In genomic region chr10:75165684-75166622, GRCh38 we compare ENCODE assay signal across 8 cellular contexts. TPM values are rescaled to one million over a fixed set of nuclear protein-coding genes. Genes with fewer than 3 reads are reported as not detected.
DNase-seq lines count a peak whose midpoint lies in the region; ATAC-seq, FAIRE-seq and TF ChIP-seq lines count a peak whose summit lies in the region.

No MANE protein-coding gene starts in this region.

- no peak overlapping the region for H3K27ac Mint-ChIP-seq in nephron progenitor cell

- H3K36me3 Mint-ChIP-seq in nephron progenitor cell (ENCODE audit: low read depth): peaks cover 47% of the 10 kb centered on the region

- H3K4me1 Mint-ChIP-seq in nephron progenitor cell: peaks cover 7% of the 10 kb centered on the region

- TF ChIP-seq CTCF in nephron progenitor cell (IDR thresholded peaks at IDR 0.05): no peak

- ATAC-seq in GM18517 (IDR thresholded peaks at IDR 0.05; ENCODE audit: unreplicated experiment) (peak; percentile 73), left ventricle myocardium superior (no peak)

- no peak for TF ChIP-seq POLR2A in H54 (IDR thresholded peaks at IDR 0.05; ENCODE audit: low read depth, low read length)

- no peak for DNase-seq in H54 (ENCODE audit: insufficient read length, low spot score)
- DNase-seq in NOMO-1 (lab: John Stamatoyannopoulos, UW; ENCODE audit: unreplicated experiment in 2 of 2): peak; percentile 70 to 96
- peak; percentile 37 for DNase-seq in kidney tubule cell (ENCODE audit: low spot score)
- DNase-seq in nephron progenitor cell: no peak
- no peak for DNase-seq in DMS79 (lab: John Stamatoyannopoulos, UW)
- no peak for DNase-seq in left ventricle myocardium superior
- DNase-seq in NCI-H82 treated with DMSO at 0.1 percent for 48 hours (lab: John Stamatoyannopoulos, UW; ENCODE audit: unreplicated experiment): no peak

- intact Hi-C loops in left ventricle myocardium superior (cut with micrococcal nuclease): no loop called here

- H3K9me3 Mint-ChIP-seq in nephron progenitor cell: no peaks in the 10 kb centered on the region

- FAIRE-seq in H54 (lab: Jason Lieb, UNC): peak; percentile 67

- no peak overlapping the region for H3K4me3 Mint-ChIP-seq in nephron progenitor cell

- no peaks in the 10 kb centered on the region for H3K27me3 Mint-ChIP-seq in nephron progenitor cell (ENCODE audit: low read depth, poor library complexity)

RNA-seq across cellular contexts. Expression of gene VDAC2, which starts 44.6 kb away (rescaled TPM):
- total RNA-seq in left ventricle myocardium superior: 493 TPM

RNA-seq across cellular contexts. Expression of gene SAMD8, which starts 54.5 kb away (rescaled TPM):
- total RNA-seq in left ventricle myocardium superior: 23.1 TPM

Comparison
In these comparisons a context has a peak if more than half of its experiments do, and no peak if none do; other contexts are left out.
1. DNase-seq: peak in NOMO-1 (2 of 2) and kidney tubule cell (single experiment); none in H54 (single experiment), nephron progenitor cell (single experiment), DMS79 (single experiment), left ventricle myocardium superior (single experiment) and NCI-H82 treated with DMSO at 0.1 percent for 48 hours (single experiment).